In genomic region chr19:42276284-42276683, GRCh38 we compare ENCODE assay signal across 14 cellular contexts. TPM values are rescaled to one million over a fixed set of nuclear protein-coding genes. Genes with fewer than 3 reads are reported as not detected.
A peak's percentile ranks its signal among the peaks of the same experiment; 100 is the strongest.
DNase-seq lines count a peak whose midpoint lies in the region; ATAC-seq, FAIRE-seq and TF ChIP-seq lines count a peak whose summit lies in the region.
"Had no signal": no experiment of that assay in that cellular context is flagged by ENCODE, and none has a peak within 500 bp of the region (broad histone marks: within the 10 kb centered on the region; RNA-seq: fewer than 3 reads in every experiment).

No MANE protein-coding gene starts in this region.

- TF ChIP-seq POLR2A in heart left ventricle (IDR thresholded peaks at IDR 0.05), result no peak
- no peak for TF ChIP-seq POLR2A in tibial nerve (IDR thresholded peaks at IDR 0.05)

- no peaks in the 10 kb centered on the region for H3K9me3 ChIP-seq in heart left ventricle
- no peaks in the 10 kb centered on the region for H3K9me3 ChIP-seq in keratinocyte (ENCODE audit: control insufficient read depth, low read depth, low read length)
- H3K9me3 ChIP-seq in tibial nerve, result no peaks in the 10 kb centered on the region
- H3K9me3 ChIP-seq: BE2C had no signal

- peak overlapping the region in 10 of 12 donors; percentile 8 to 98 (median 46) for H3K27ac ChIP-seq in heart left ventricle
- peak overlapping the region; percentile 72 for H3K27ac ChIP-seq in keratinocyte (ENCODE audit: control insufficient read depth, insufficient read depth, low read length)
- H3K27ac ChIP-seq in tibial nerve, result peak overlapping the region in 3 of 4 donors; percentile 33 to 99 (median 96)
- H3K27ac ChIP-seq: PC-9 had no signal

- peak in 1 of 5 donors; percentile 37 for DNase-seq in heart left ventricle
- DNase-seq in Right ventricle myocardium superior, result no peak
- no peak for DNase-seq in keratinocyte (ENCODE audit: low read depth, low spot score)
- no peak for DNase-seq in tibial nerve (ENCODE audit: low spot score in 2 of 2)
- DNase-seq in GM19240 (ENCODE audit: insufficient read length, low spot score), result no peak
- no peak for DNase-seq in epidermal melanocyte (ENCODE audit: insufficient read length, low spot score)
- DNase-seq: BE2C, cerebellar nuclear complex, Kasumi-1, naive B cell, NCI-H2081 treated with DMSO at 0.1 percent for 48 hours, PC-9 had no signal

- H3K36me3 Mint-ChIP-seq in activated T-helper 17 cell treated with anti-CD3 and anti-CD28 coated beads, Interleukin-2, amount 50 U/mL, for 72 hours (ENCODE audit: low read depth), result peaks cover 65% of the 10 kb centered on the region
- H3K36me3 Mint-ChIP-seq: naive B cell had no signal

- TF ChIP-seq EP300 in tibial nerve (IDR thresholded peaks at IDR 0.05), result no peak

- no peak overlapping the region for H3K4me3 ChIP-seq in heart left ventricle
- no peak overlapping the region for H3K4me3 ChIP-seq in keratinocyte (ENCODE audit: control insufficient read depth in 2 of 3, extremely low read depth in 1 of 3, insufficient read depth in 2 of 3, low read depth in 1 of 3, low read length in 3 of 3)
- no peak overlapping the region for H3K4me3 ChIP-seq in tibial nerve
- H3K4me3 ChIP-seq: PC-9 had no signal

- H3K4me1 ChIP-seq in heart left ventricle (peaks cover 18 to 85% (median 62%) of the 10 kb centered on the region in 12 donors), keratinocyte (ENCODE audit: control insufficient read depth, extremely low read depth, insufficient read depth, low read length) (peaks cover 54% of the 10 kb centered on the region), tibial nerve (peaks cover 0 to 84% (median 51%) of the 10 kb centered on the region in 4 donors)

- H3K9ac ChIP-seq in keratinocyte (ENCODE audit: control insufficient read depth, extremely low read depth, insufficient read depth, low read length), result peak overlapping the region; percentile 31

- H3K36me3 ChIP-seq in heart left ventricle (peaks cover 0 to 45% (median 29%) of the 10 kb centered on the region in 9 donors), keratinocyte (ENCODE audit: control insufficient read depth in 2 of 2, extremely low read depth in 1 of 2, insufficient read depth in 2 of 2, low read length in 2 of 2) (peaks cover 21 to 39% of the 10 kb centered on the region in 2 experiments), tibial nerve (peaks cover 0 to 47% (median 19%) of the 10 kb centered on the region in 3 donors)

- H2AFZ ChIP-seq in keratinocyte (ENCODE audit: control insufficient read depth, low read length), result no peak overlapping the region
- H2AFZ ChIP-seq: PC-9 had no signal

- H3K9me1 ChIP-seq in keratinocyte (ENCODE audit: control insufficient read depth, extremely low read depth, insufficient read depth, low read length), result peaks cover 5% of the 10 kb centered on the region

- intact Hi-C loops in heart left ventricle (cut with DNase I), result no loop called here
- intact Hi-C loops in Right ventricle myocardium superior (cut with DNase I), result no loop called here

- FAIRE-seq in keratinocyte (lab: Jason Lieb, UNC), result peak; percentile 55

- H3K27ac Mint-ChIP-seq in activated T-helper 17 cell treated with anti-CD3 and anti-CD28 coated beads, Interleukin-2, amount 50 U/mL, for 72 hours, result peak overlapping the region; percentile 46

- H3K4me2 ChIP-seq in keratinocyte (ENCODE audit: control insufficient read depth, extremely low read depth, insufficient read depth, low read depth, low read length), result peak overlapping the region; percentile 19
- H3K4me2 ChIP-seq: PC-9 had no signal

- no peaks in the 10 kb centered on the region for H3K27me3 Mint-ChIP-seq in activated T-helper 17 cell treated with anti-CD3 and anti-CD28 coated beads, Interleukin-2, amount 50 U/mL, for 72 hours
- H3K27me3 Mint-ChIP-seq: naive B cell had no signal

- WGBS in heart left ventricle, 4 donors, result 47 to 70% (median 54%) methylated on average over 2 to 3 of the region's 3 CpGs
- WGBS in tibial nerve, 2 donors, result 45 to 77% methylated on average over 3 of the region's 3 CpGs

- dilution Hi-C loops in keratinocyte (cut with MboI; ENCODE audit: extremely low pct_ligation_motif_present, low sequenced_read_pairs), result no loop called here

- no peak overlapping the region for H3K4me3 Mint-ChIP-seq in activated T-helper 17 cell treated with anti-CD3 and anti-CD28 coated beads, Interleukin-2, amount 50 U/mL, for 72 hours

- ATAC-seq in heart left ventricle (no peak), Right ventricle myocardium superior (ENCODE audit: poor library complexity) (no peak), HG03196 (IDR thresholded peaks at IDR 0.05; ENCODE audit: unreplicated experiment) (no peak)
- no peak for ATAC-seq in activated T-helper 17 cell treated with anti-CD3 and anti-CD28 coated beads, Interleukin-2, amount 50 U/mL, for 72 hours (replicated peaks)

- H3K4me1 Mint-ChIP-seq in activated T-helper 17 cell treated with anti-CD3 and anti-CD28 coated beads, Interleukin-2, amount 50 U/mL, for 72 hours, result peaks cover 39% of the 10 kb centered on the region

- H3K79me2 ChIP-seq in keratinocyte (ENCODE audit: control insufficient read depth, insufficient read depth, low read length), result peaks cover 65% of the 10 kb centered on the region

- TF ChIP-seq CTCF in heart left ventricle (IDR thresholded peaks at IDR 0.05), result no peak
- no peak for TF ChIP-seq CTCF in keratinocyte (optimal IDR thresholded peaks at IDR 0.05 in 1 of 3, IDR thresholded peaks at IDR 0.05 in 1 of 3, conservative IDR thresholded peaks at IDR 0.05 in 1 of 3; ENCODE audit: extremely low read depth in 1 of 3, insufficient read depth in 2 of 3, low read length in 3 of 3)
- TF ChIP-seq CTCF in tibial nerve (IDR thresholded peaks at IDR 0.05), result no peak

- no peaks in the 10 kb centered on the region for H4K20me1 ChIP-seq in keratinocyte (ENCODE audit: control insufficient read depth, extremely low read depth, insufficient read depth, low read length)

- H3K9me3 Mint-ChIP-seq in activated T-helper 17 cell treated with anti-CD3 and anti-CD28 coated beads, Interleukin-2, amount 50 U/mL, for 72 hours, result no peaks in the 10 kb centered on the region
- H3K9me3 Mint-ChIP-seq: naive B cell had no signal

- H3K27me3 ChIP-seq in heart left ventricle (no peaks in the 10 kb centered on the region), keratinocyte (ENCODE audit: control insufficient read depth, extremely low read depth, insufficient read depth, low read length) (no peaks in the 10 kb centered on the region), tibial nerve (no peaks in the 10 kb centered on the region)
- H3K27me3 ChIP-seq: BE2C had no signal

RNA-seq across cellular contexts. Expression of gene CIC, which starts 7.2 kb away (rescaled TPM):
- total RNA-seq in heart left ventricle, result 10 to 100 TPM; 25.5 to 54.8 (median 35.8) TPM
- 10 to 100 TPM; 27.1 to 27.5 TPM for polyA plus RNA-seq in heart left ventricle
- total RNA-seq in Right ventricle myocardium superior, result 33.6 TPM
- 100 to 1,000 TPM in 1 of 2 donors, 10 to 100 TPM in 1; 85.4 to 165 TPM for total RNA-seq in activated T-helper 17 cell treated with anti-CD3 and anti-CD28 coated beads, Interleukin-2, amount 50 U/mL, for 72 hours
- 3.1 to 11.1 TPM (median 3.8 TPM) in 3 replicates for polyA plus RNA-seq in keratinocyte
- 9.9 TPM for polyA plus RNA-seq in keratinocyte (2011; ENCODE audit: low read depth)
- polyA plus RNA-seq in keratinocyte (2011; cell fraction: cytosol; rRNA removed), result 4.4 and 14.0 TPM in 2 replicates
- polyA plus RNA-seq in keratinocyte (2011; cell fraction: nucleus; rRNA removed), result 28.1 and 45.7 TPM in 2 replicates
- polyA plus RNA-seq in keratinocyte (2012; ENCODE audit: low replicate concordance), result 15.4 and 37.6 TPM in 2 replicates
- polyA minus RNA-seq in keratinocyte, result 4.7 to 38.8 TPM (median 5.7 TPM) in 3 replicates
- polyA minus RNA-seq in keratinocyte (2011; cell fraction: cytosol; rRNA and poly(A)+ RNA removed), result 29.2 TPM
- polyA minus RNA-seq in keratinocyte (2011; cell fraction: nucleus; rRNA and poly(A)+ RNA removed), result 23.9 and 26.1 TPM in 2 replicates
- total RNA-seq in tibial nerve, result 10 to 100 TPM; 27.0 to 74.1 (median 41.3) TPM

RNA-seq across cellular contexts. Expression of gene ERF, which starts 21.4 kb away (rescaled TPM):
- total RNA-seq in heart left ventricle (10 to 100 TPM; 26.1 to 49.7 (median 35.5) TPM), Right ventricle myocardium superior (42.1 TPM), tibial nerve (10 to 100 TPM; 30.4 to 42.6 (median 35.1) TPM)
- polyA plus RNA-seq in heart left ventricle (10 to 100 TPM; 31.9 to 45.4 TPM), keratinocyte (75.4 to 87.4 TPM (median 83.5 TPM) in 3 replicates)
- 10 to 100 TPM; 44.8 to 49.7 TPM for total RNA-seq in activated T-helper 17 cell treated with anti-CD3 and anti-CD28 coated beads, Interleukin-2, amount 50 U/mL, for 72 hours
- 10.1 TPM for polyA plus RNA-seq in keratinocyte (2011; ENCODE audit: low read depth)
- 37.7 and 64.6 TPM in 2 replicates for polyA plus RNA-seq in keratinocyte (2011; cell fraction: cytosol; rRNA removed)
- polyA plus RNA-seq in keratinocyte (2011; cell fraction: nucleus; rRNA removed), result 94.1 and 101 TPM in 2 replicates
- polyA plus RNA-seq in keratinocyte (2012; ENCODE audit: low replicate concordance), result 34.6 and 75.9 TPM in 2 replicates
- polyA minus RNA-seq in keratinocyte, result 67.4 to 70.6 TPM (median 69.2 TPM) in 3 replicates
- polyA minus RNA-seq in keratinocyte (2011; cell fraction: cytosol; rRNA and poly(A)+ RNA removed), result 140 TPM
- polyA minus RNA-seq in keratinocyte (2011; cell fraction: nucleus; rRNA and poly(A)+ RNA removed), result 44.9 and 57.9 TPM in 2 replicates

RNA-seq across cellular contexts. Expression of gene PRR19, which starts 25.6 kb away (rescaled TPM):
- under 1 TPM in 3 of 9 donors, not detected in 6; 0.16 to 0.53 (median 0.40) TPM for total RNA-seq in heart left ventricle
- polyA plus RNA-seq in heart left ventricle, result under 1 TPM in 1 of 2 donors, not detected in 1; 0.17 TPM
- total RNA-seq in Right ventricle myocardium superior, result not detected
- 1 to 10 TPM; 1.3 to 1.4 TPM for total RNA-seq in activated T-helper 17 cell treated with anti-CD3 and anti-CD28 coated beads, Interleukin-2, amount 50 U/mL, for 72 hours
- 0.25 to 0.88 TPM (median 0.35 TPM) in 3 replicates for polyA plus RNA-seq in keratinocyte
- 0.37 TPM for polyA plus RNA-seq in keratinocyte (2011; ENCODE audit: low read depth)
- polyA plus RNA-seq in keratinocyte (2011; cell fraction: cytosol; rRNA removed), result 0.49 and 1.2 TPM in 2 replicates
- polyA plus RNA-seq in keratinocyte (2011; cell fraction: nucleus; rRNA removed), result 0.53 and 1.0 TPM in 2 replicates
- 0.45 and 1.4 TPM in 2 replicates for polyA plus RNA-seq in keratinocyte (2012; ENCODE audit: low replicate concordance)
- polyA minus RNA-seq in keratinocyte, result 0.16 to 3.1 TPM (median 0.33 TPM) in 3 replicates
- 3.1 TPM for polyA minus RNA-seq in keratinocyte (2011; cell fraction: cytosol; rRNA and poly(A)+ RNA removed)
- polyA minus RNA-seq in keratinocyte (2011; cell fraction: nucleus; rRNA and poly(A)+ RNA removed), result 0.42 and 0.93 TPM in 2 replicates
- under 1 TPM in 2 of 4 donors, not detected in 2; 0.30 to 0.44 TPM for total RNA-seq in tibial nerve

RNA-seq across cellular contexts. Expression of gene PAFAH1B3, which starts 26.1 kb away (rescaled TPM):
- total RNA-seq in heart left ventricle (1 to 10 TPM; 1.8 to 9.4 (median 2.5) TPM), Right ventricle myocardium superior (4.3 TPM), tibial nerve (1 to 10 TPM; 3.8 to 9.0 (median 8.1) TPM)
- polyA plus RNA-seq in heart left ventricle (1 to 10 TPM; 4.9 to 9.5 TPM), keratinocyte (27.6 to 55.4 TPM (median 28.3 TPM) in 3 replicates)
- total RNA-seq in activated T-helper 17 cell treated with anti-CD3 and anti-CD28 coated beads, Interleukin-2, amount 50 U/mL, for 72 hours, result 10 to 100 TPM; 42.0 to 60.2 TPM
- polyA plus RNA-seq in keratinocyte (2011; ENCODE audit: low read depth), result 15.2 TPM
- 20.5 and 36.8 TPM in 2 replicates for polyA plus RNA-seq in keratinocyte (2011; cell fraction: cytosol; rRNA removed)
- 11.3 and 22.4 TPM in 2 replicates for polyA plus RNA-seq in keratinocyte (2011; cell fraction: nucleus; rRNA removed)
- polyA plus RNA-seq in keratinocyte (2012; ENCODE audit: low replicate concordance), result 15.2 and 50.0 TPM in 2 replicates
- 29.0 to 125 TPM (median 43.1 TPM) in 3 replicates for polyA minus RNA-seq in keratinocyte
- polyA minus RNA-seq in keratinocyte (2011; cell fraction: cytosol; rRNA and poly(A)+ RNA removed), result 48.9 TPM
- 10.2 and 13.2 TPM in 2 replicates for polyA minus RNA-seq in keratinocyte (2011; cell fraction: nucleus; rRNA and poly(A)+ RNA removed)

RNA-seq across cellular contexts. Expression of gene GSK3A, which starts 33.9 kb away (rescaled TPM):
- total RNA-seq in heart left ventricle (10 to 100 TPM; 22.5 to 46.9 (median 36.8) TPM), Right ventricle myocardium superior (35.6 TPM), tibial nerve (10 to 100 TPM; 24.7 to 34.5 (median 28.3) TPM)
- polyA plus RNA-seq in heart left ventricle (10 to 100 TPM; 51.6 to 76.5 TPM), keratinocyte (36.9 to 53.3 TPM (median 42.5 TPM) in 3 replicates)
- total RNA-seq in activated T-helper 17 cell treated with anti-CD3 and anti-CD28 coated beads, Interleukin-2, amount 50 U/mL, for 72 hours, result 10 to 100 TPM; 30.3 to 47.2 TPM
- polyA plus RNA-seq in keratinocyte (2011; ENCODE audit: low read depth), result 14.4 TPM
- polyA plus RNA-seq in keratinocyte (2011; cell fraction: cytosol; rRNA removed), result 38.4 and 45.5 TPM in 2 replicates
- polyA plus RNA-seq in keratinocyte (2011; cell fraction: nucleus; rRNA removed), result 34.4 and 41.0 TPM in 2 replicates
- polyA plus RNA-seq in keratinocyte (2012; ENCODE audit: low replicate concordance), result 50.6 and 56.3 TPM in 2 replicates
- 30.4 to 77.1 TPM (median 45.8 TPM) in 3 replicates for polyA minus RNA-seq in keratinocyte
- 43.5 TPM for polyA minus RNA-seq in keratinocyte (2011; cell fraction: cytosol; rRNA and poly(A)+ RNA removed)
- polyA minus RNA-seq in keratinocyte (2011; cell fraction: nucleus; rRNA and poly(A)+ RNA removed), result 10.2 and 11.4 TPM in 2 replicates

Comparison
In these comparisons a context has a peak if more than half of its experiments do, and no peak if none do; other contexts are left out.
1. H3K27ac ChIP-seq: peak in every context shown above with its lines; median percentile 96 in tibial nerve; 72 in keratinocyte; 46 in heart left ventricle.